In genomic region chr3:52528596-52529375, GRCh38 we compare ENCODE assay signal across 17 cellular contexts. TPM values are rescaled to one million over a fixed set of nuclear protein-coding genes. Genes with fewer than 3 reads are reported as not detected.
A peak's percentile ranks its signal among the peaks of the same experiment; 100 is the strongest.
DNase-seq lines count a peak whose midpoint lies in the region; ATAC-seq and TF ChIP-seq lines count a peak whose summit lies in the region.
"Had no signal": no experiment of that assay in that cellular context is flagged by ENCODE, and none has a peak within 500 bp of the region (broad histone marks: within the 10 kb centered on the region; RNA-seq: fewer than 3 reads in every experiment).

No MANE protein-coding gene starts in this region.

- DNase-seq in stimulated activated CD4-positive, alpha-beta T cell treated with anti-CD3 and anti-CD28 coated beads, Interleukin-1b, Interleukin-23, amount 100 ng/mL, for 48 hours: peak; percentile 1
- DNase-seq in stimulated activated CD4-positive, alpha-beta T cell treated with anti-CD3 and anti-CD28 coated beads, Interleukin-2, amount 100 ng/mL, for 24 hours: no peak
- DNase-seq in heart left ventricle (peak; percentile 13 to 63 (median 25)), neural progenitor cell (ENCODE audit: low spot score) (peak; percentile 1), NCI-H1436 treated with DMSO at 0.1 percent for 48 hours (lab: John Stamatoyannopoulos, UW) (no peak), NOMO-1 (lab: John Stamatoyannopoulos, UW; ENCODE audit: unreplicated experiment in 2 of 2) (no peak)
- no peak for DNase-seq in activated CD4-positive, alpha-beta T cell treated with anti-CD3 and anti-CD28 coated beads, Interleukin-2, amount 50 U/mL, for 48 hours
- DNase-seq: activated naive CD8-positive, alpha-beta T cell treated with anti-CD3 and anti-CD28 coated beads, Interleukin-2, amount 50 U/mL, for 24 hours; central memory CD4-positive, alpha-beta T cell; foreskin keratinocyte; IMR-90; mesendoderm; MV-4-11; nucleus accumbens; stimulated activated naive CD4-positive, alpha-beta T cell treated with Interleukin-2 at 50 U/mL for 16 hours had no signal

- H3F3A ChIP-seq in neural progenitor cell (ENCODE audit: low read depth): no peaks in the 10 kb centered on the region

- no peak for ATAC-seq in heart left ventricle
- ATAC-seq in GM18502 (IDR thresholded peaks at IDR 0.05; ENCODE audit: poor library complexity, unreplicated experiment): no peak
- ATAC-seq: activated naive CD8-positive, alpha-beta T cell treated with anti-CD3 and anti-CD28 coated beads, Interleukin-2, amount 50 U/mL, for 24 hours; foreskin keratinocyte had no signal

- H3K4me2 ChIP-seq in neural progenitor cell: no peak overlapping the region
- H3K4me2 ChIP-seq: smooth muscle cell had no signal

- peaks cover 54% of the 10 kb centered on the region for H4K20me1 ChIP-seq in neural progenitor cell (ENCODE audit: low read depth)

- TF ChIP-seq CTCF in heart left ventricle (IDR thresholded peaks at IDR 0.05) (no peak), neural progenitor cell (IDR thresholded peaks at IDR 0.05) (no peak)

- no peak overlapping the region for H3K4me3 Mint-ChIP-seq in neural progenitor cell
- H3K4me3 Mint-ChIP-seq: activated naive CD8-positive, alpha-beta T cell treated with anti-CD3 and anti-CD28 coated beads, Interleukin-2, amount 50 U/mL, for 24 hours had no signal

- H3K27ac Mint-ChIP-seq in neural progenitor cell: no peak overlapping the region
- H3K27ac Mint-ChIP-seq: activated naive CD8-positive, alpha-beta T cell treated with anti-CD3 and anti-CD28 coated beads, Interleukin-2, amount 50 U/mL, for 24 hours had no signal

- H3K4me1 Mint-ChIP-seq in neural progenitor cell: peaks cover 25% of the 10 kb centered on the region

- TF ChIP-seq POLR2A in heart left ventricle (IDR thresholded peaks at IDR 0.05): no peak

- H3K36me3 ChIP-seq in heart left ventricle: peaks cover 0 to 47% (median 17%) of the 10 kb centered on the region in 9 donors
- no peaks in the 10 kb centered on the region for H3K36me3 ChIP-seq in neural progenitor cell

- intact Hi-C loops in heart left ventricle (cut with DNase I): loop anchor here in 3 of 10 donors (5.0 kb wide), 3 partner anchors 36 to 46 kb away; no protein-coding TSS in a partner anchor

- H3K9me3 ChIP-seq in heart left ventricle (no peaks in the 10 kb centered on the region), neural progenitor cell (ENCODE audit: low read depth) (no peaks in the 10 kb centered on the region)

- H3K9ac ChIP-seq in neural progenitor cell: no peak overlapping the region

- H3K79me2 ChIP-seq in neural progenitor cell (ENCODE audit: low read depth): peaks cover 40% of the 10 kb centered on the region

- H3K4me1 ChIP-seq in heart left ventricle: peaks cover 9 to 87% (median 68%) of the 10 kb centered on the region in 12 donors
- H3K4me1 ChIP-seq in neural progenitor cell: peaks cover 13% of the 10 kb centered on the region

- H3K9me3 Mint-ChIP-seq in neural progenitor cell: no peaks in the 10 kb centered on the region
- H3K9me3 Mint-ChIP-seq: activated naive CD8-positive, alpha-beta T cell treated with anti-CD3 and anti-CD28 coated beads, Interleukin-2, amount 50 U/mL, for 24 hours had no signal

- peaks cover 8% of the 10 kb centered on the region for H3K27me3 Mint-ChIP-seq in neural progenitor cell (ENCODE audit: insufficient read depth, low read depth)
- H3K27me3 Mint-ChIP-seq: activated naive CD8-positive, alpha-beta T cell treated with anti-CD3 and anti-CD28 coated beads, Interleukin-2, amount 50 U/mL, for 24 hours had no signal

- peaks cover 12% of the 10 kb centered on the region for H3K36me3 Mint-ChIP-seq in neural progenitor cell

- no peak overlapping the region for H3K4me3 ChIP-seq in heart left ventricle
- no peak overlapping the region for H3K4me3 ChIP-seq in neural progenitor cell
- H3K4me3 ChIP-seq: smooth muscle cell had no signal

- H2AFZ ChIP-seq in neural progenitor cell (replicated peaks): no peak overlapping the region

- 92 to 94% (median 93%) methylated on average over 22 to 25 of the region's 25 CpGs for WGBS in heart left ventricle, 4 donors

- H3K27me3 ChIP-seq in heart left ventricle: no peaks in the 10 kb centered on the region
- H3K27me3 ChIP-seq in neural progenitor cell: no peaks in the 10 kb centered on the region
- H3K27me3 ChIP-seq: foreskin keratinocyte had no signal

- peak overlapping the region in 9 of 12 donors; percentile 17 to 93 (median 89) for H3K27ac ChIP-seq in heart left ventricle
- no peak overlapping the region for H3K27ac ChIP-seq in neural progenitor cell
- H3K27ac ChIP-seq: foreskin keratinocyte had no signal

RNA-seq across cellular contexts. Expression of gene NT5DC2, which starts 4.9 kb away (rescaled TPM):
- total RNA-seq in heart left ventricle (10 to 100 TPM; 22.8 to 99.6 (median 52.7) TPM), neural progenitor cell (ENCODE audit: low replicate concordance) (210 and 364 TPM in 2 replicates)
- 10 to 100 TPM; 61.1 to 92.7 TPM for polyA plus RNA-seq in heart left ventricle

RNA-seq across cellular contexts. Expression of gene UQCC5, which starts 7.6 kb away (rescaled TPM):
- total RNA-seq in heart left ventricle (10 to 100 TPM in 8 of 9 donors, 1 to 10 TPM in 1; 2.0 to 73.0 (median 59.2) TPM), neural progenitor cell (ENCODE audit: low replicate concordance) (2.0 and 2.4 TPM in 2 replicates)
- 100 to 1,000 TPM in 1 of 2 donors, 10 to 100 TPM in 1; 45.2 to 113 TPM for polyA plus RNA-seq in heart left ventricle

RNA-seq across cellular contexts. Expression of gene STAB1, which starts 33.6 kb away (rescaled TPM):
- 100 to 1,000 TPM in 2 of 9 donors, 10 to 100 TPM in 7; 34.1 to 351 (median 50.6) TPM for total RNA-seq in heart left ventricle
- 10 to 100 TPM; 41.0 to 79.1 TPM for polyA plus RNA-seq in heart left ventricle
- total RNA-seq in neural progenitor cell (ENCODE audit: low replicate concordance): 0.06 TPM in 1 of 2 replicates, not detected in the other
- total RNA-seq: foreskin keratinocyte, IMR-90 had no signal
- polyA plus RNA-seq: IMR-90 had no signal

Comparison
In these comparisons a context has a peak if more than half of its experiments do, and no peak if none do; other contexts are left out.
1. DNase-seq: peak in stimulated activated CD4-positive, alpha-beta T cell treated with anti-CD3 and anti-CD28 coated beads, Interleukin-1b, Interleukin-23, amount 100 ng/mL, for 48 hours (single experiment), heart left ventricle (5 of 5) and neural progenitor cell (single experiment); none in stimulated activated CD4-positive, alpha-beta T cell treated with anti-CD3 and anti-CD28 coated beads, Interleukin-2, amount 100 ng/mL, for 24 hours (0 of 2), NCI-H1436 treated with DMSO at 0.1 percent for 48 hours (single experiment), NOMO-1 (0 of 2) and activated CD4-positive, alpha-beta T cell treated with anti-CD3 and anti-CD28 coated beads, Interleukin-2, amount 50 U/mL, for 48 hours (0 of 2).
2. RNA of gene STAB1, which starts 33.6 kb away (total RNA-seq): 34.1 to 351 TPM in heart left ventricle; 0.06 TPM in neural progenitor cell; every median in the first group is over 10 times any median in the second.